Comparison of ENCODE assay signal across 8 cellular contexts in the genomic region with DNA sequence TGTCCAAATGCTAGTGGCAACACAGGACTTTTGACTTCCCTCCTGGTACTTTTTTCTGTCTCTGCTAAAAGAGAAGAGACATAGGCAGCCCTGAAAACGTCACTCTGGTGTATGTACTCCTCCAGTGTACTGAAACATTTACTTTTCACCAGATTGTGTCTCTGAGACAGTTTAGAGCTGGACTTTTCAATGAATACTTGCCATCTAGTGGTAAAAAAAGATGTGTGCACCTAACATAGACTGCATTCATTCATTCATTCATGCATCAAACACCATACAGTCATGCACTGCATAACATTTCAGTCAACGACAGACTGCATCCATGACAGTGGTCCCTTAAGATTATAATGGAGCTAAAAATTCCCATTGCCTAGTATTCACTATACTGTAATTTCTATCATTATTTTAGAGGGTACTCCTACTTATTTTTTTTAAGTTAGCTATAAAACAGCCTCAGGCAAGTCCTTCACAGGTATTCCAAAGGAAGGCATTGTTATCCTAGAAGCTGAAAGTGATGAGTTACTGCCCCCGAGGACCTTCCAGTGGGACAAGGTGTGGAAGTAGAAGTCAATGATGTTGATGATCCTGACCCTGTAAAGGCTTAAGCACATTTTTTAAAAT.
DNase-seq lines count a peak whose midpoint lies in the region; ATAC-seq, FAIRE-seq and TF ChIP-seq lines count a peak whose summit lies in the region.

No MANE protein-coding gene starts in this region.

- H3K27ac ChIP-seq in ascending aorta (no peak overlapping the region), keratinocyte (ENCODE audit: control insufficient read depth, insufficient read depth, low read length) (no peak overlapping the region), upper lobe of right lung (no peak overlapping the region)

- TF ChIP-seq CTCF in LNCAP (IDR thresholded peaks at IDR 0.05) (peak; percentile 69), ascending aorta (IDR thresholded peaks at IDR 0.05) (peak; percentile 43 to 64 (median 46)), keratinocyte (optimal IDR thresholded peaks at IDR 0.05 in 1 of 3, IDR thresholded peaks at IDR 0.05 in 1 of 3, conservative IDR thresholded peaks at IDR 0.05 in 1 of 3; ENCODE audit: extremely low read depth in 1 of 3, insufficient read depth in 2 of 3, low read length in 3 of 3) (peak in 2 of 3 experiments; percentile 57 to 59), upper lobe of right lung (IDR thresholded peaks at IDR 0.05) (peak; percentile 54)

- H3K9me3 ChIP-seq in ascending aorta = peaks cover 0 to 1% of the 10 kb centered on the region in 2 donors
- no peaks in the 10 kb centered on the region for H3K9me3 ChIP-seq in keratinocyte (ENCODE audit: control insufficient read depth, low read depth, low read length)
- no peaks in the 10 kb centered on the region for H3K9me3 ChIP-seq in upper lobe of right lung

- no peaks in the 10 kb centered on the region for H4K20me1 ChIP-seq in keratinocyte (ENCODE audit: control insufficient read depth, extremely low read depth, insufficient read depth, low read length)

- no peak overlapping the region for H3K4me2 ChIP-seq in keratinocyte (ENCODE audit: control insufficient read depth, extremely low read depth, insufficient read depth, low read depth, low read length)

- no peaks in the 10 kb centered on the region for H3K79me2 ChIP-seq in keratinocyte (ENCODE audit: control insufficient read depth, insufficient read depth, low read length)

- H3K4me1 ChIP-seq in ascending aorta (no peaks in the 10 kb centered on the region), keratinocyte (ENCODE audit: control insufficient read depth, extremely low read depth, insufficient read depth, low read length) (no peaks in the 10 kb centered on the region), upper lobe of right lung (no peaks in the 10 kb centered on the region)

- no peak overlapping the region for H2AFZ ChIP-seq in keratinocyte (ENCODE audit: control insufficient read depth, low read length)

- H3K9ac ChIP-seq in keratinocyte (ENCODE audit: control insufficient read depth, extremely low read depth, insufficient read depth, low read length) = no peak overlapping the region

- H3K27me3 ChIP-seq in ascending aorta = no peaks in the 10 kb centered on the region
- peaks cover 10% of the 10 kb centered on the region for H3K27me3 ChIP-seq in keratinocyte (ENCODE audit: control insufficient read depth, extremely low read depth, insufficient read depth, low read length)
- no peaks in the 10 kb centered on the region for H3K27me3 ChIP-seq in upper lobe of right lung

- FAIRE-seq in keratinocyte (lab: Jason Lieb, UNC) = no peak

- peak; percentile 74 for ATAC-seq in upper lobe of right lung

- no peaks in the 10 kb centered on the region for H3K9me1 ChIP-seq in keratinocyte (ENCODE audit: control insufficient read depth, extremely low read depth, insufficient read depth, low read length)

- H3K36me3 ChIP-seq in ascending aorta (no peaks in the 10 kb centered on the region), keratinocyte (ENCODE audit: control insufficient read depth in 2 of 2, extremely low read depth in 1 of 2, insufficient read depth in 2 of 2, low read length in 2 of 2) (no peaks in the 10 kb centered on the region), upper lobe of right lung (no peaks in the 10 kb centered on the region)

- peak; percentile 55 for DNase-seq in A172 (ENCODE audit: low spot score)
- peak; percentile 16 for DNase-seq in GM04503 (ENCODE audit: low read depth)
- no peak for DNase-seq in ascending aorta (ENCODE audit: low spot score in 2 of 2)
- DNase-seq in keratinocyte (ENCODE audit: low read depth, low spot score) = no peak
- no peak for DNase-seq in upper lobe of right lung
- DNase-seq in stimulated activated naive CD4-positive, alpha-beta T cell treated with Interleukin-2 at 50 U/mL for 16 hours (lab: John Stamatoyannopoulos, UW) = no peak
- DNase-seq in activated CD4-positive, CD25-positive, alpha-beta regulatory T cell treated with anti-CD3 and anti-CD28 coated beads, Interleukin-2, amount 50 U/mL, for 72 hours = no peak

- dilution Hi-C loops in keratinocyte (cut with MboI; ENCODE audit: extremely low pct_ligation_motif_present, low sequenced_read_pairs) = no loop called here

- intact Hi-C loops in ascending aorta (cut with DNase I) = loop anchor here (1.0 to 5.0 kb wide), 2 partner anchors 99 to 192 kb away; no protein-coding TSS in a partner anchor
- intact Hi-C loops in upper lobe of right lung (cut with DNase I) = no loop called here

- H3K4me3 ChIP-seq in ascending aorta = no peak overlapping the region
- no peak overlapping the region for H3K4me3 ChIP-seq in keratinocyte (ENCODE audit: control insufficient read depth in 2 of 3, extremely low read depth in 1 of 3, insufficient read depth in 2 of 3, low read depth in 1 of 3, low read length in 3 of 3)
- H3K4me3 ChIP-seq in upper lobe of right lung = no peak overlapping the region

Comparison
In these comparisons a context has a peak if more than half of its experiments do, and no peak if none do; other contexts are left out.
1. DNase-seq: peak in A172 (single experiment) and GM04503 (single experiment); none in ascending aorta (0 of 2), keratinocyte (single experiment), upper lobe of right lung (single experiment), stimulated activated naive CD4-positive, alpha-beta T cell treated with Interleukin-2 at 50 U/mL for 16 hours (single experiment) and activated CD4-positive, CD25-positive, alpha-beta regulatory T cell treated with anti-CD3 and anti-CD28 coated beads, Interleukin-2, amount 50 U/mL, for 72 hours (single experiment).
2. Peak in every context shown above with its lines, with median percentiles within 50 percentile points of each other: CTCF ChIP-seq.